In the genomic region with DNA sequence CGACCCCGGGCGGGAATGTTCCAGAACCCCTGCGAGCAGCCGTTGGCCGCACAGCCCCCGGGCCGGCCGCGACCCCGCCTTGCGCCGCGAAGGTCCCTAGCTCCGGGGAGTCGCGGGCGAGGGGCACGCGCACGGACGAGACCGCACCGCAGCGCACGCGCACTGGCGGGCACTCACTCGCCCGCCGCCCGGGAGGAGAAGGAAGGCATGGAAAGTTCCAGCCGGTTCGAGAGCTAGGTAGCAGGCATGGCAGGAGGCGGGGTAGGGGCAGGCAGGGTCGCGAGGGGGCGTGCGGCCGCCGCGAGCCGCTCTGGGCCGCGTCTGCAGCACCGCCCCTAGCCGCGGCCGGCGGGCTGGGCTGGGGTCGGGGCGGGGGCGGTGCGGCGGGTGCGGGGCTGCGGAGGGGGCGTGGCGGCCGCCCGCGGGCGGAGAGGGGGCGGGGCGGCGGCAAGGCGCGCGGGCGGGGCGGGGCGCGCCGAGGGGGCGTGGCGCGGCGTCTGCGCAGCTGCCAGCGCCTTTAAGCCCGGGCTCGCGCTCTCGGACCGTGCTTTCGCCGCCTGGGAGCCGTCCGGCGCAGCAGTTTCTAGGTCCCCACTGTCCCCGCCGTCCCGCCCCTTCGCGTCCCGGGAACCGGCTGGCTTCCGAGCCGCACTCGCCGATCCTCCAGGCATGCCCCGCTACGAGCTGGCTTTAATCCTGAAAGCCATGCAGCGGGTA, we compare ENCODE assay signal across 8 cellular contexts. TPM values are rescaled to one million over a fixed set of nuclear protein-coding genes. Genes with fewer than 3 reads are reported as not detected.
DNase-seq lines count a peak whose midpoint lies in the region; ATAC-seq and TF ChIP-seq lines count a peak whose summit lies in the region.

A gene (plus strand): TSS at position 547 of the 717 bp plus-strand sequence. CDS start 123 bp downstream, at position 670.
A gene (plus strand): TSS at position 547 of the 717 bp plus-strand sequence. CDS start 21,621 bp downstream, outside the sequence.

- H3K27ac Mint-ChIP-seq in WTC11 = peak within 1 kb of the TSS; percentile 92
- H3K27ac Mint-ChIP-seq in immature natural killer cell = peak within 1 kb of the TSS; percentile 81 to 94 (median 89)

- no peaks in the 10 kb centered on the region for H3K9me3 ChIP-seq in A673 (ENCODE audit: low read depth, low read length, poor library complexity, severe bottlenecking)

- peak; percentile 48 for ATAC-seq in GM18858 (IDR thresholded peaks at IDR 0.05; ENCODE audit: unreplicated experiment)
- ATAC-seq in HG03066 (IDR thresholded peaks at IDR 0.05; ENCODE audit: low read depth, unreplicated experiment) = peak; percentile 74
- peak; percentile 95 for ATAC-seq in WTC11

- no peaks in the 10 kb centered on the region for H3K27me3 ChIP-seq in A673 (replicated peaks; ENCODE audit: insufficient read depth, low read depth, low read length, poor library complexity)

- peaks cover 11% of the 10 kb centered on the region for H3K27me3 Mint-ChIP-seq in WTC11 (ENCODE audit: low read depth)
- peaks cover 8 to 18% (median 16%) of the 10 kb centered on the region in 3 donors for H3K27me3 Mint-ChIP-seq in immature natural killer cell (ENCODE audit: low read depth in 3 of 3)

- peak within 1 kb of the TSS; percentile 96 for H3K4me3 Mint-ChIP-seq in WTC11
- H3K4me3 Mint-ChIP-seq in immature natural killer cell = peak within 1 kb of the TSS; percentile 88 to 93 (median 92)

- POLR2A ChIA-PET in A673 (lab: Charles Lee; ENCODE audit: low non-redundant PET) (interaction anchor here (0.6 kb wide), 1 partner anchor 125 kb away, joined by 4 read pairs; no protein-coding TSS in a partner anchor), WTC11 (lab: Charles Lee) (interaction anchor here (0.7 to 2.0 kb wide), 12 partner anchors 11 to 149 kb away, joined by 3 to 9 read pairs (median 3); no protein-coding TSS in a partner anchor)

- BruUV-seq in A673 (replicated peaks; lab: Mats Ljungman, UMichigan) = no TSS peak

- TF ChIP-seq CTCF in A673 (conservative IDR thresholded peaks at IDR 0.05; ENCODE audit: low read depth, low read length) (no peak), WTC11 (IDR thresholded peaks at IDR 0.05) (no peak; the same call in 1 of the 2 replicates), cardiac fibroblast (IDR thresholded peaks at IDR 0.05; ENCODE audit: low read depth, low read length) (no peak)

- H3K36me3 ChIP-seq in A673 (ENCODE audit: insufficient read depth, low read length, poor library complexity, severe bottlenecking) = peaks cover 6% of the 10 kb centered on the region

- H3K9me3 Mint-ChIP-seq in WTC11 (no peaks in the 10 kb centered on the region), immature natural killer cell (no peaks in the 10 kb centered on the region)

- H3K4me3 ChIP-seq in A673 (ENCODE audit: low read depth, low read length, poor library complexity, severe bottlenecking) = peak within 1 kb of the TSS; percentile 56
- peak within 1 kb of the TSS; percentile 81 to 85 for H3K4me3 ChIP-seq in cardiac fibroblast (replicated peaks in 1 of 2; ENCODE audit: low read depth in 2 of 2, low read length in 2 of 2)

- CTCF ChIA-PET in A673 (lab: Charles Lee) (no interaction called here), WTC11 (lab: Charles Lee) (interaction anchor here (0.8 to 3.2 kb wide), 14 partner anchors 11 to 294 kb away, joined by 3 to 27 read pairs (median 5); no protein-coding TSS in a partner anchor)

- H3K36me3 Mint-ChIP-seq in WTC11 (peaks cover 2% of the 10 kb centered on the region; the same call in 1 of the 2 replicates), immature natural killer cell (peaks cover 0 to 9% (median 0%) of the 10 kb centered on the region in 3 donors)

- peaks cover 19% of the 10 kb centered on the region for H3K4me1 ChIP-seq in A673 (ENCODE audit: insufficient read depth, low read length, poor library complexity, severe bottlenecking)

- H3K4me1 Mint-ChIP-seq in WTC11 = peaks cover 39% of the 10 kb centered on the region
- peaks cover 44 to 51% of the 10 kb centered on the region in 2 donors for H3K4me1 Mint-ChIP-seq in immature natural killer cell

- intact Hi-C loops in A673 (cut with micrococcal nuclease; ENCODE audit: unreplicated experiment) = no loop called here

- DNase-seq in A673 (ENCODE audit: low spot score) = peak; percentile 85
- DNase-seq in NCI-H2171 (lab: John Stamatoyannopoulos, UW) = peak; percentile 52
- DNase-seq in WTC11 (ENCODE audit: low spot score) = peak; percentile 88
- DNase-seq in cardiac fibroblast (ENCODE audit: low read depth in 2 of 2) = peak; percentile 81 to 87
- DNase-seq in immature natural killer cell = peak; percentile 73 to 76 (median 75)
- peak; percentile 39 for DNase-seq in smooth muscle cell of the brain vasculature (ENCODE audit: low read depth, low spot score)

- peak within 1 kb of the TSS; percentile 74 for H3K27ac ChIP-seq in A673 (ENCODE audit: low read depth, low read length, poor library complexity, severe bottlenecking)

TF ChIP-seq in WTC11, 78 proteins besides CTCF, POLR2A, EP300 and RAD21 (continues in another document):
- TF ChIP-seq, protein P1, sequence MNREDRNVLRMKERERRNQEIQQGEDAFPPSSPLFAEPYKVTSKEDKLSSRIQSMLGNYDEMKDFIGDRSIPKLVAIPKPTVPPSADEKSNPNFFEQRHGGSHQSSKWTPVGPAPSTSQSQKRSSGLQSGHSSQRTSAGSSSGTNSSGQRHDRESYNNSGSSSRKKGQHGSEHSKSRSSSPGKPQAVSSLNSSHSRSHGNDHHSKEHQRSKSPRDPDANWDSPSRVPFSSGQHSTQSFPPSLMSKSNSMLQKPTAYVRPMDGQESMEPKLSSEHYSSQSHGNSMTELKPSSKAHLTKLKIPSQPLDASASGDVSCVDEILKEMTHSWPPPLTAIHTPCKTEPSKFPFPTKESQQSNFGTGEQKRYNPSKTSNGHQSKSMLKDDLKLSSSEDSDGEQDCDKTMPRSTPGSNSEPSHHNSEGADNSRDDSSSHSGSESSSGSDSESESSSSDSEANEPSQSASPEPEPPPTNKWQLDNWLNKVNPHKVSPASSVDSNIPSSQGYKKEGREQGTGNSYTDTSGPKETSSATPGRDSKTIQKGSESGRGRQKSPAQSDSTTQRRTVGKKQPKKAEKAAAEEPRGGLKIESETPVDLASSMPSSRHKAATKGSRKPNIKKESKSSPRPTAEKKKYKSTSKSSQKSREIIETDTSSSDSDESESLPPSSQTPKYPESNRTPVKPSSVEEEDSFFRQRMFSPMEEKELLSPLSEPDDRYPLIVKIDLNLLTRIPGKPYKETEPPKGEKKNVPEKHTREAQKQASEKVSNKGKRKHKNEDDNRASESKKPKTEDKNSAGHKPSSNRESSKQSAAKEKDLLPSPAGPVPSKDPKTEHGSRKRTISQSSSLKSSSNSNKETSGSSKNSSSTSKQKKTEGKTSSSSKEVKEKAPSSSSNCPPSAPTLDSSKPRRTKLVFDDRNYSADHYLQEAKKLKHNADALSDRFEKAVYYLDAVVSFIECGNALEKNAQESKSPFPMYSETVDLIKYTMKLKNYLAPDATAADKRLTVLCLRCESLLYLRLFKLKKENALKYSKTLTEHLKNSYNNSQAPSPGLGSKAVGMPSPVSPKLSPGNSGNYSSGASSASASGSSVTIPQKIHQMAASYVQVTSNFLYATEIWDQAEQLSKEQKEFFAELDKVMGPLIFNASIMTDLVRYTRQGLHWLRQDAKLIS (CRISPR knock-in tag; IDR thresholded peaks at IDR 0.05; ENCODE audit: borderline replicate concordance) = 0 out of 2 replicates have a peak, but pooled peaks have one; percentile 34
- TF ChIP-seq ZNF416 (CRISPR knock-in tag; IDR thresholded peaks at IDR 0.05) (0 out of 2 replicates have a peak, but pooled peaks have one; percentile 24), ETV6 (CRISPR knock-in tag; IDR thresholded peaks at IDR 0.05) (peak; percentile 98), ELF4 (CRISPR knock-in tag; IDR thresholded peaks at IDR 0.05; ENCODE audit: low read depth) (peak; percentile 83; the same call in 1 of the 2 replicates)
- TF ChIP-seq, protein P2, sequence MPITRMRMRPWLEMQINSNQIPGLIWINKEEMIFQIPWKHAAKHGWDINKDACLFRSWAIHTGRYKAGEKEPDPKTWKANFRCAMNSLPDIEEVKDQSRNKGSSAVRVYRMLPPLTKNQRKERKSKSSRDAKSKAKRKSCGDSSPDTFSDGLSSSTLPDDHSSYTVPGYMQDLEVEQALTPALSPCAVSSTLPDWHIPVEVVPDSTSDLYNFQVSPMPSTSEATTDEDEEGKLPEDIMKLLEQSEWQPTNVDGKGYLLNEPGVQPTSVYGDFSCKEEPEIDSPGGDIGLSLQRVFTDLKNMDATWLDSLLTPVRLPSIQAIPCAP (CRISPR knock-in tag; IDR thresholded peaks at IDR 0.05) = peak; percentile 87; the same call in 1 of the 2 replicates
- TF ChIP-seq, protein P3, sequence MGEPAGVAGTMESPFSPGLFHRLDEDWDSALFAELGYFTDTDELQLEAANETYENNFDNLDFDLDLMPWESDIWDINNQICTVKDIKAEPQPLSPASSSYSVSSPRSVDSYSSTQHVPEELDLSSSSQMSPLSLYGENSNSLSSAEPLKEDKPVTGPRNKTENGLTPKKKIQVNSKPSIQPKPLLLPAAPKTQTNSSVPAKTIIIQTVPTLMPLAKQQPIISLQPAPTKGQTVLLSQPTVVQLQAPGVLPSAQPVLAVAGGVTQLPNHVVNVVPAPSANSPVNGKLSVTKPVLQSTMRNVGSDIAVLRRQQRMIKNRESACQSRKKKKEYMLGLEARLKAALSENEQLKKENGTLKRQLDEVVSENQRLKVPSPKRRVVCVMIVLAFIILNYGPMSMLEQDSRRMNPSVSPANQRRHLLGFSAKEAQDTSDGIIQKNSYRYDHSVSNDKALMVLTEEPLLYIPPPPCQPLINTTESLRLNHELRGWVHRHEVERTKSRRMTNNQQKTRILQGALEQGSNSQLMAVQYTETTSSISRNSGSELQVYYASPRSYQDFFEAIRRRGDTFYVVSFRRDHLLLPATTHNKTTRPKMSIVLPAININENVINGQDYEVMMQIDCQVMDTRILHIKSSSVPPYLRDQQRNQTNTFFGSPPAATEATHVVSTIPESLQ (CRISPR knock-in tag; IDR thresholded peaks at IDR 0.05) = no peak

RNA-seq across cellular contexts. Expression of the first gene that starts in this region (rescaled TPM):
- total RNA-seq in A673 (2021) (99.7 and 115 TPM in 2 replicates), WTC11 (2021) (109 to 133 TPM (median 111 TPM) in 3 replicates)
- polyA plus RNA-seq in immature natural killer cell = 100 to 1,000 TPM; 194 to 275 (median 239) TPM

RNA-seq across cellular contexts. Expression of the second gene that starts in this region (rescaled TPM):
- total RNA-seq in A673 (2021) (18.4 and 20.5 TPM in 2 replicates), WTC11 (2021) (14.8 to 18.0 TPM (median 17.8 TPM) in 3 replicates)
- 1 to 10 TPM in 2 of 3 donors, under 1 TPM in 1; 0.81 to 2.8 (median 1.9) TPM for polyA plus RNA-seq in immature natural killer cell

Comparison
In these comparisons a context has a peak if more than half of its experiments do, and no peak if none do; other contexts are left out.
1. Peak in every context shown above with its lines: DNase-seq, ATAC-seq, H3K4me3 ChIP-seq and H3K27ac ChIP-seq.